Comparison of ENCODE assay signal across 4 cellular contexts in the genomic region with DNA sequence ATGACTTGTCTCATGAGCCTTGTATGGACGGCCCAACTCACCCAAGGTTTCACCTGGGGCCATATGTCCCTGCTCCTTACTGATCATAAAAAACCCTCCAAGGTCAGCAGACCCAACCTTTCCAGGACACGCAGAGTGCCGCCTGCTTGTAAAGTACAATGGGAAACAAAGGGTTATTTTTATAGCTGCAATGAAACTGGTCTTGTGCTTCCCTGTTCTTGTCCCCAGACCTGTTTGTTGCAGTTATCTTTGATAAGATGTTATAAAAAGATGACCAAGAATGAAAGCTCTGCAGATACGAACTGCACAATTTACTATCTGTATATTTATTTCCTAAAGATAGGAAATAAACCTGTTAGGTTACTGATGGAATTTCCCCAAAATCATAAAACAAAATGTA.
DNase-seq lines count a peak whose midpoint lies in the region; ATAC-seq, FAIRE-seq and TF ChIP-seq lines count a peak whose summit lies in the region.
"Not testable (repeated sequence)": the region's sequence is repeated elsewhere in the genome, so short reads cannot be mapped to it uniquely, and the experiment has no call there.

No MANE protein-coding gene starts in this region.

- H3K4me1 ChIP-seq in mucosa of descending colon (ENCODE audit: low read depth); upper lobe of right lung: not testable (repeated sequence)

- H3K9me3 ChIP-seq in mucosa of descending colon, upper lobe of right lung: not testable (repeated sequence)

- intact Hi-C loops in Right ventricle myocardium superior (cut with DNase I); mucosa of descending colon (cut with DNase I, micrococcal nuclease); upper lobe of right lung (cut with DNase I): not testable (repeated sequence)

- TF ChIP-seq CTCF in mucosa of descending colon (IDR thresholded peaks at IDR 0.05); upper lobe of right lung (IDR thresholded peaks at IDR 0.05): not testable (repeated sequence)

- not testable (repeated sequence) for H3K27ac ChIP-seq in upper lobe of right lung

- H3K27me3 ChIP-seq in upper lobe of right lung: not testable (repeated sequence)

- DNase-seq in Right ventricle myocardium superior, mucosa of descending colon, upper lobe of right lung: not testable (repeated sequence)

- FAIRE-seq in endometrium (lab: Jason Lieb, UNC): peak; percentile 46

- ATAC-seq in Right ventricle myocardium superior (ENCODE audit: poor library complexity) (peak; percentile 22), mucosa of descending colon (peak; percentile 88), upper lobe of right lung (peak; percentile 11)

- not testable (repeated sequence) for H3K36me3 ChIP-seq in mucosa of descending colon (ENCODE audit: low read depth); upper lobe of right lung

- not testable (repeated sequence) for H3K4me3 ChIP-seq in mucosa of descending colon, upper lobe of right lung

Comparison
In these comparisons a context has a peak if more than half of its experiments do, and no peak if none do; other contexts are left out.
1. ATAC-seq: peak in every context shown above with its lines; median percentile 88 in mucosa of descending colon; 22 in Right ventricle myocardium superior; 11 in upper lobe of right lung.